In genomic region chr18:25826377-25826776, GRCh38 we compare ENCODE assay signal across 18 cellular contexts.
DNase-seq lines count a peak whose midpoint lies in the region; FAIRE-seq lines count a peak whose summit lies in the region.
"Had no signal": no experiment of that assay in that cellular context is flagged by ENCODE, and none has a peak within 500 bp of the region (broad histone marks: within the 10 kb centered on the region; RNA-seq: fewer than 3 reads in every experiment).

No MANE protein-coding gene starts in this region.

- H3K27ac ChIP-seq in mesodermal cell (ENCODE audit: low read depth, low read length, severe bottlenecking), result peak overlapping the region; percentile 82
- H3K27ac ChIP-seq in trophoblast cell (ENCODE audit: low read depth, low read length), result peak overlapping the region; percentile 96

- H2BK120ac ChIP-seq in trophoblast cell (ENCODE audit: insufficient read depth, low read length, poor library complexity), result peak overlapping the region; percentile 97

- no peak overlapping the region for H3K23ac ChIP-seq in trophoblast cell (ENCODE audit: low read length)

- no peak overlapping the region for H3K27ac Mint-ChIP-seq in activated naive CD8-positive, alpha-beta T cell treated with anti-CD3 and anti-CD28 coated beads for 36 hours
- H3K27ac Mint-ChIP-seq: HFFc6; T-helper 1 cell treated with Interleukin-12 subunit alpha and Interleukin-12 subunit beta and Interleukin-4 antibody, amounts not matched to agents 30 μg/mL and 1 μg/mL, for 36 hours had no signal

- WGBS in mesodermal cell (ENCODE audit: insufficient coverage in 2 of 2), 2 experiments, result 88 to 100% methylated on average over 1 of the region's 1 CpG
- WGBS in trophoblast cell (ENCODE audit: extremely low coverage, insufficient coverage, insufficient read length), result no CpG with 5 or more reads among the region's 1 CpG

- H3K14ac ChIP-seq in trophoblast cell (ENCODE audit: low read length), result peak overlapping the region; percentile 90

- no peak overlapping the region for H3K4me3 Mint-ChIP-seq in activated naive CD8-positive, alpha-beta T cell treated with anti-CD3 and anti-CD28 coated beads for 36 hours
- H3K4me3 Mint-ChIP-seq: HFFc6; T-helper 1 cell treated with Interleukin-12 subunit alpha and Interleukin-12 subunit beta and Interleukin-4 antibody, amounts not matched to agents 30 μg/mL and 1 μg/mL, for 36 hours had no signal

- peaks cover 13% of the 10 kb centered on the region for H3K79me2 ChIP-seq in trophoblast cell (ENCODE audit: control insufficient read depth, insufficient read depth, low read length, poor library complexity)

- H3K36me3 ChIP-seq in mesodermal cell (ENCODE audit: control insufficient read depth, insufficient read depth, low read length) (no peaks in the 10 kb centered on the region), trophoblast cell (ENCODE audit: control insufficient read depth in 1 of 2, insufficient read depth in 2 of 2, low read length in 2 of 2) (no peaks in the 10 kb centered on the region)

- peak overlapping the region; percentile 83 for H4K8ac ChIP-seq in trophoblast cell (ENCODE audit: low read depth, low read length)

- DNase-seq in GM19239 (ENCODE audit: insufficient read length, low spot score), result peak; percentile 4
- DNase-seq in M059J (ENCODE audit: low read depth), result peak; percentile 25
- DNase-seq in trophoblast cell, result no peak
- DNase-seq in stimulated activated CD8-positive, alpha-beta memory T cell treated with anti-CD3 and anti-CD28 coated beads, Interleukin-4, amount 100 ng/mL, for 48 hours, result no peak
- DNase-seq in T1000 (lab: John Stamatoyannopoulos, UW), result no peak
- DNase-seq in EL, result no peak
- no peak for DNase-seq in activated naive CD8-positive, alpha-beta T cell treated with anti-CD3 and anti-CD28 coated beads for 36 hours
- DNase-seq: ACHN, AML-193, Calu3, DMS79, GDM1, HFFc6, Karpas-422, NCI-H187 had no signal

- H2BK12ac ChIP-seq in trophoblast cell (ENCODE audit: low read length), result peak overlapping the region; percentile 95

- peak overlapping the region; percentile 28 for H2AFZ ChIP-seq in trophoblast cell (ENCODE audit: insufficient read depth, low read length, poor library complexity)

- no peak for FAIRE-seq in GM19239 (lab: Jason Lieb, UNC)
- FAIRE-seq: GM12878 had no signal

- peak overlapping the region; percentile 100 for H2BK5ac ChIP-seq in trophoblast cell (ENCODE audit: low read depth, low read length, poor library complexity)

- peaks cover 41% of the 10 kb centered on the region for H3K79me1 ChIP-seq in trophoblast cell (ENCODE audit: low read length)

- no peaks in the 10 kb centered on the region for H3K27me3 Mint-ChIP-seq in activated naive CD8-positive, alpha-beta T cell treated with anti-CD3 and anti-CD28 coated beads for 36 hours

- H3K4me1 Mint-ChIP-seq in activated naive CD8-positive, alpha-beta T cell treated with anti-CD3 and anti-CD28 coated beads for 36 hours, result no peaks in the 10 kb centered on the region

- H4K12ac ChIP-seq in trophoblast cell (ENCODE audit: low read depth, low read length), result peak overlapping the region; percentile 49

- no peak overlapping the region for H3K4me2 ChIP-seq in trophoblast cell (ENCODE audit: low read length)

- peak overlapping the region; percentile 100 for H4K91ac ChIP-seq in trophoblast cell (ENCODE audit: low read depth, low read length)

- H2AK5ac ChIP-seq in trophoblast cell (ENCODE audit: low read length), result peak overlapping the region; percentile 58

- H3K36me3 Mint-ChIP-seq in activated naive CD8-positive, alpha-beta T cell treated with anti-CD3 and anti-CD28 coated beads for 36 hours, result no peaks in the 10 kb centered on the region

- no peak overlapping the region for H3K4me3 ChIP-seq in mesodermal cell (ENCODE audit: extremely low read depth, insufficient read depth, low read length, poor library complexity, severe bottlenecking)
- no peak overlapping the region for H3K4me3 ChIP-seq in trophoblast cell (ENCODE audit: low read depth, low read length)
- H3K4me3 ChIP-seq: GM12878 had no signal

- H3K27me3 ChIP-seq in trophoblast cell (ENCODE audit: insufficient read depth, low read length), result no peaks in the 10 kb centered on the region

- peak overlapping the region; percentile 71 for H3K4ac ChIP-seq in trophoblast cell (ENCODE audit: low read depth, low read length)

- no peak overlapping the region for H3K9ac ChIP-seq in trophoblast cell (ENCODE audit: low read length)

- H3K4me1 ChIP-seq in mesodermal cell (ENCODE audit: control insufficient read depth, insufficient read depth, low read length, poor library complexity, severe bottlenecking), result peaks cover 45% of the 10 kb centered on the region
- H3K4me1 ChIP-seq in trophoblast cell (ENCODE audit: control insufficient read depth in 1 of 2, insufficient read depth in 2 of 2, low read length in 2 of 2), result peaks cover 33 to 38% of the 10 kb centered on the region in 2 experiments

- H3K9me3 ChIP-seq in mesodermal cell (ENCODE audit: control insufficient read depth, low read length) (no peaks in the 10 kb centered on the region), trophoblast cell (ENCODE audit: insufficient read depth, low read depth, low read length) (no peaks in the 10 kb centered on the region)

- peak overlapping the region; percentile 79 for H3K18ac ChIP-seq in trophoblast cell (ENCODE audit: low read length)

- H3K9me3 Mint-ChIP-seq in activated naive CD8-positive, alpha-beta T cell treated with anti-CD3 and anti-CD28 coated beads for 36 hours, result no peaks in the 10 kb centered on the region
- H3K9me3 Mint-ChIP-seq: HFFc6; T-helper 1 cell treated with Interleukin-12 subunit alpha and Interleukin-12 subunit beta and Interleukin-4 antibody, amounts not matched to agents 30 μg/mL and 1 μg/mL, for 36 hours had no signal

Comparison
In these comparisons a context has a peak if more than half of its experiments do, and no peak if none do; other contexts are left out.
1. DNase-seq: peak in GM19239 (single experiment) and M059J (single experiment); none in trophoblast cell (0 of 2), stimulated activated CD8-positive, alpha-beta memory T cell treated with anti-CD3 and anti-CD28 coated beads, Interleukin-4, amount 100 ng/mL, for 48 hours (single experiment), T1000 (single experiment), EL (single experiment) and activated naive CD8-positive, alpha-beta T cell treated with anti-CD3 and anti-CD28 coated beads for 36 hours (single experiment).